8 cellular contexts compared by ENCODE assay signal in the genomic region with DNA sequence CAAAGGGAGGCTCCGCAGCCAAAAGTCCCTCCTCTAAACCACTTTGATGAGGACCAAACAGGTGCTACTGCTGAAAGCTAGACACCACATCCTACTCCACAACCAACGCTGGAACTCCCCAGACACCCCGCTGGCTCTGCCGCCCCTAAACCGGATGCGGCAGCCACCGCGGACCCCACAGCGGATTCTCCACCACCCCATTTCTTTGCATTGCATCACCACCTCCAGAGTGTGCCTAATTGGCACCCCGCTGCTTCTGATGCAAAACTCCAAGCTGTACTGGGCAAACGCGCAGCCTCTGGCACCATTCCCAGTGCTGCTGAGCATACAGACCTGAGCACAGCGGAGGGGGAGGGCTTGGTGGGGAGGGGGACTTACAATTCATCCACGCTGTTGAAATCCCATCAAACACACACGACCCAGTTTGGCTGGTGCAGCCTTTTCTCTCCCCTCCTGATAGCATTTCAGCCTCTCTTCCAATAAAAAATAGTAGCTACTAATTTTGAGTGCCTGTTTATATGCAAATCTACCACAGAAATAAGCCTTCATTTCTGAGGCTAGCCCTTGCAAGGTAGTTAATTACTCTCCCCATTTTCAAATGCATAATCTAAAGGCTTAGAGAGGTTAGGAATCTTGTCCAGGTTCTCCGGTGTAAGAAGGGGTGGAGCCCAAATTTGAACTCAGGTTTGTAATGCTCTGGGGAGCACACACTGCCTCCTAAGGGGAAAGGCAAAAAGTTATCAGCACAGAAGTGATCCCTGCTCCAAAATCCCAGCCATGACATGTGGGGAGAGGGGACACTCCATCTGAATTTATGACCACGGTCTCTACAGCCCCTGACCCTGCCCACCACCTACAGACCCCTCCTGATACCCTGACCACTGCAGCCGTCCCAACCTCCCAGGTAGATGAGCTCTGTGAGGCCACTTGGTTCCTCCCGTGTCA. TPM values are rescaled to one million over a fixed set of nuclear protein-coding genes. Genes with fewer than 3 reads are reported as not detected.
DNase-seq lines count a peak whose midpoint lies in the region; ATAC-seq lines count a peak whose summit lies in the region.

No MANE protein-coding gene starts in this region.

- ATAC-seq in GM18858 (IDR thresholded peaks at IDR 0.05; ENCODE audit: unreplicated experiment) (peak; percentile 76), HG03060 (IDR thresholded peaks at IDR 0.05; ENCODE audit: low read depth, unreplicated experiment) (peak; percentile 59)

- 8 to 15% methylated on average over 10 to 14 of the region's 19 CpGs for WGBS in mesodermal cell (ENCODE audit: insufficient coverage in 2 of 2), 2 experiments

- H3K9me3 ChIP-seq in mesodermal cell (ENCODE audit: control insufficient read depth, low read length) = no peaks in the 10 kb centered on the region

- H3K4me3 ChIP-seq in mesodermal cell (ENCODE audit: extremely low read depth, insufficient read depth, low read length, poor library complexity, severe bottlenecking) = peak overlapping the region; percentile 39

- H3K27ac ChIP-seq in mesodermal cell (ENCODE audit: low read depth, low read length, severe bottlenecking) = peak overlapping the region; percentile 96

- peaks cover 31% of the 10 kb centered on the region for H3K4me1 ChIP-seq in mesodermal cell (ENCODE audit: control insufficient read depth, insufficient read depth, low read length, poor library complexity, severe bottlenecking)

- DNase-seq in NCI-H2107 treated with DMSO at 0.1 percent for 48 hours (lab: John Stamatoyannopoulos, UW; ENCODE audit: unreplicated experiment) (peak; percentile 99), cerebellar cortex (ENCODE audit: low spot score) (peak; percentile 32), AG08395 (ENCODE audit: low spot score) (no peak)
- peak; percentile 55 for DNase-seq in activated CD4-positive, alpha-beta T cell treated with anti-CD3 and anti-CD28 coated beads for 1 hour
- DNase-seq in stimulated activated CD8-positive, alpha-beta memory T cell treated with anti-CD3 and anti-CD28 coated beads, Interleukin-15, amount 100 ng/mL, for 48 hours (ENCODE audit: low read depth in 2 of 2) = peak; percentile 86 to 89

- no peaks in the 10 kb centered on the region for H3K36me3 ChIP-seq in mesodermal cell (ENCODE audit: control insufficient read depth, insufficient read depth, low read length)

RNA-seq across cellular contexts. Expression of gene RGS16, which starts 12.2 kb away (rescaled TPM):
- 7.3 TPM for polyA plus RNA-seq in mesodermal cell (2013, experiment 1 of 2)
- 6.6 TPM for polyA plus RNA-seq in mesodermal cell (2013, experiment 2 of 2)

RNA-seq across cellular contexts. Expression of gene RNASEL, which starts 27.3 kb away (rescaled TPM):
- polyA plus RNA-seq in mesodermal cell (2013, experiment 1 of 2) = 2.1 TPM
- polyA plus RNA-seq in mesodermal cell (2013, experiment 2 of 2) = 2.5 TPM
